1 cellular context compared by ENCODE assay signal in genomic region chr12:65501093-65501621, GRCh38.
TF ChIP-seq lines count a peak whose summit lies in the region.

No MANE protein-coding gene starts in this region.

TF ChIP-seq in HepG2, 621 proteins besides CTCF, POLR2A, EP300 and RAD21 (continued from another document):
- no peak for TF ChIP-seq THAP7 (CRISPR knock-in tag; IDR thresholded peaks at IDR 0.05)
- TF ChIP-seq SSRP1 (CRISPR knock-in tag; IDR thresholded peaks at IDR 0.05): no peak
- TF ChIP-seq GLMP (CRISPR knock-in tag; IDR thresholded peaks at IDR 0.05; ENCODE audit: borderline replicate concordance): no peak
- TF ChIP-seq ZSCAN9 (CRISPR knock-in tag; IDR thresholded peaks at IDR 0.05; ENCODE audit: borderline replicate concordance): no peak
- TF ChIP-seq MXD4 (CRISPR knock-in tag; IDR thresholded peaks at IDR 0.05): no peak
- no peak for TF ChIP-seq ZNF691 (CRISPR knock-in tag; IDR thresholded peaks at IDR 0.05; ENCODE audit: borderline replicate concordance, low read depth)
- TF ChIP-seq TFAP4 (IDR thresholded peaks at IDR 0.05; ENCODE audit: borderline replicate concordance, low read depth): no peak
- TF ChIP-seq THAP11 (CRISPR knock-in tag; IDR thresholded peaks at IDR 0.05): no peak
- no peak for TF ChIP-seq ZNF225 (CRISPR knock-in tag; IDR thresholded peaks at IDR 0.05)
- no peak for TF ChIP-seq HOXA9 (CRISPR knock-in tag; IDR thresholded peaks at IDR 0.05; ENCODE audit: borderline replicate concordance)
- TF ChIP-seq FOXM1 (CRISPR knock-in tag; IDR thresholded peaks at IDR 0.05): no peak
- no peak for TF ChIP-seq HMGA1 (CRISPR knock-in tag; conservative IDR thresholded peaks at IDR 0.05)
- no peak for TF ChIP-seq ZNF572 (CRISPR knock-in tag; IDR thresholded peaks at IDR 0.05)
